ENCODE assay signal across 8 cellular contexts in the genomic region with DNA sequence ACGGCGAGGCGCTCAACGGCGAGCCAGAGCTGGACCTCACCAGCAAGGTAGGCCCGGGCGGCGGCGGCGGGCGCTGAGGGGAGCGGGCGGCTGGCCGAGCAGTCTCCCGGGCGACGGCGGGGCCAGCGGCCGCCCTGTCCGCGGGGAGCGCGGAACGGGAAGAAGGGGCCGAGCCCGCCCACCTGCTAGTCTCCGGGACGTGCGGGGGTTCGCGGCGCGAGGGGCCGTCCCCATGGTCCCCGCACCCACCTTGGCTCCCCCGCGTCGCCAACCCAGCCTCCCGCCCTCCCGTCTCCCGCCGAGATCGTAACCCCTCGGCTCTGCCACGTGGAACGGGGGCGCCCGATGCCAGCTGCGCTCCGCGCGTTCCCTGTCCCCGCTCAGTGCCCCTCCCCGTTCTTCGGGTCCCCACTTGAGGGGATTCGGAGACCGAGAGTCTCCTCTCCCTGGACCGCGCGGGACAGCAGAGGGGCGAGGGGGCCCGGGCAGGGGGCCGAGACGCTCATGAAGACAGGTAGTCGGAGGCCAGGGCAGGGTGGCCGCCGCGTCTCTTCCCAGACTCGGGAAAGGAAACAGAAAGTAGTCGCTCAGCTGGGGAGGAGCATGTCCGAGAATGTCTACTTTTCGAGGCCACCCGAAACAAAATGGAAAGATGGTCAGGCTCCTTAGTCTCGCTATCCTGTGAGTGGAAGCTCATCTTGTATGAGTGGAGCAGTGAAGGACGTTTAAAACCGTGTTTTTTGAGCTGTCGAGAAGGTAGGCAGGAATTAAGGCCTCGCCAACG. TPM values are rescaled to one million over a fixed set of nuclear protein-coding genes. Genes with fewer than 3 reads are reported as not detected.
DNase-seq lines count a peak whose midpoint lies in the region; ATAC-seq, FAIRE-seq and TF ChIP-seq lines count a peak whose summit lies in the region.

No MANE protein-coding gene starts in this region.

- DNase-seq in GM06990 (ENCODE audit: extremely low read depth, insufficient read length) (no peak), SW480 (ENCODE audit: low spot score) (peak; percentile 16), bronchial epithelial cell (ENCODE audit: low read depth) (no peak), islet precursor cell (peak; percentile 60), HuH-7.5 (ENCODE audit: low spot score) (no peak), middle frontal gyrus (ENCODE audit: extremely low spot score, low spot score) (no peak)
- DNase-seq in stimulated activated CD4-positive, alpha-beta T cell treated with anti-CD3 and anti-CD28 coated beads, Interleukin-12 subunit alpha, Interleukin-12 subunit beta, amount 100 ng/mL, for 4 hours = peak; percentile 27

- no peak for TF ChIP-seq CTCF in GM06990 (IDR thresholded peaks at IDR 0.05; ENCODE audit: insufficient read depth, low read length, poor library complexity, severe bottlenecking)
- TF ChIP-seq CTCF in bronchial epithelial cell (IDR thresholded peaks at IDR 0.05; ENCODE audit: insufficient read depth, low read length, severe bottlenecking) = no peak

- peak overlapping the region; percentile 92 for H3K4me3 ChIP-seq in GM06990 (replicated peaks; ENCODE audit: low read depth, low read length)
- peak overlapping the region; percentile 92 for H3K4me3 ChIP-seq in bronchial epithelial cell (ENCODE audit: low read depth, low read length)

- H3K36me3 ChIP-seq in GM06990 (ENCODE audit: control insufficient read depth, insufficient read depth, low read length) (peaks cover 5% of the 10 kb centered on the region; the same call in 1 of the 2 replicates), bronchial epithelial cell (ENCODE audit: control insufficient read depth, insufficient read depth, low read length) (peaks cover 5% of the 10 kb centered on the region)

- peak; percentile 2 for ATAC-seq in HG02763 (IDR thresholded peaks at IDR 0.05; ENCODE audit: unreplicated experiment)

- H3K27me3 ChIP-seq in GM06990 (replicated peaks; ENCODE audit: control insufficient read depth, insufficient read depth, low read length) (no peaks in the 10 kb centered on the region), bronchial epithelial cell (ENCODE audit: control insufficient read depth, insufficient read depth, low read length) (no peaks in the 10 kb centered on the region)

- FAIRE-seq in bronchial epithelial cell (lab: Jason Lieb, UNC) = no peak

RNA-seq across cellular contexts. Expression of gene GTPBP1, which starts 0.5 kb away (rescaled TPM):
- total RNA-seq in bronchial epithelial cell = 28.7 and 47.0 TPM in 2 replicates

RNA-seq across cellular contexts. Expression of gene JOSD1, which starts 5.5 kb away (rescaled TPM):
- total RNA-seq in bronchial epithelial cell = 123 and 147 TPM in 2 replicates

RNA-seq across cellular contexts. Expression of gene TOMM22, which starts 24.5 kb away (rescaled TPM):
- total RNA-seq in bronchial epithelial cell = 42.9 and 70.0 TPM in 2 replicates

RNA-seq across cellular contexts. Expression of gene SUN2, which starts 49.5 kb away (rescaled TPM):
- 46.3 and 51.6 TPM in 2 replicates for total RNA-seq in bronchial epithelial cell

RNA-seq across cellular contexts. Expression of gene CBY1, which starts 49.9 kb away (rescaled TPM):
- total RNA-seq in bronchial epithelial cell = 16.1 and 22.0 TPM in 2 replicates

Comparison
In these comparisons a context has a peak if more than half of its experiments do, and no peak if none do; other contexts are left out.
1. DNase-seq: peak in SW480 (single experiment), islet precursor cell (single experiment) and stimulated activated CD4-positive, alpha-beta T cell treated with anti-CD3 and anti-CD28 coated beads, Interleukin-12 subunit alpha, Interleukin-12 subunit beta, amount 100 ng/mL, for 4 hours (single experiment); none in GM06990 (single experiment), bronchial epithelial cell (single experiment), HuH-7.5 (single experiment) and middle frontal gyrus (single experiment).